In the genomic region with DNA sequence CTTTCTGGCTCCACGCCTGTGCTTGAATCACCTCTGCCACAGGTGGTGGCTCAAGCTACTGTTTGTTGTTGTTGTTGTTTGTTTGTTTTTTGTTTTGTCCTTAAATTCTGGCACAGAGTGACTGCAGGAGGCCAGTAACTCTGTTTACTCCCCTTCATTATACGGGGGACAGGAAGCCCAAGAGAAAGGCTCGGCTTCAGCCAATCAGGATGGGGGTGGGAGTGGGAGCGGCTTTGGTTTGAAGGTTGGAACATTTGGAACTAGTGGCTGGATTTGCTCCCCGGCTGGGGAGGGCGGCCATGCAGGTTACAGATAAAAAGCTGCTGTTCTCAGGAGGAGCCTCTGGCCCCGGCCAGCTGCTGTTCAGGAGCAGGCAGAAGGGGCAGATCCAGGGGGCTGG, we compare ENCODE assay signal across 18 cellular contexts. TPM values are rescaled to one million over a fixed set of nuclear protein-coding genes. Genes with fewer than 3 reads are reported as not detected.
DNase-seq lines count a peak whose midpoint lies in the region; ATAC-seq, FAIRE-seq and TF ChIP-seq lines count a peak whose summit lies in the region.
"Had no signal": no experiment of that assay in that cellular context is flagged by ENCODE, and none has a peak within 500 bp of the region (broad histone marks: within the 10 kb centered on the region; RNA-seq: fewer than 3 reads in every experiment).

No MANE protein-coding gene starts in this region.

- H4K20me1 ChIP-seq in DND-41 (ENCODE audit: insufficient read depth, low read length) (no peaks in the 10 kb centered on the region), K562 (replicated peaks; ENCODE audit: control insufficient read depth, insufficient read depth, low read length) (no peaks in the 10 kb centered on the region), PC-3 (ENCODE audit: low read length) (no peaks in the 10 kb centered on the region)

- H3K9me1 ChIP-seq in K562 (ENCODE audit: control insufficient read depth, insufficient read depth, low read length): no peaks in the 10 kb centered on the region

- H3K36me3 ChIP-seq in DND-41 (ENCODE audit: insufficient read depth, low read length): no peaks in the 10 kb centered on the region
- H3K36me3 ChIP-seq in K562 (ENCODE audit: control insufficient read depth, insufficient read depth, low read length): no peaks in the 10 kb centered on the region
- H3K36me3 ChIP-seq in neuronal stem cell (replicated peaks in 1 of 2; ENCODE audit: control insufficient read depth in 2 of 2, insufficient read depth in 2 of 2, low read length in 2 of 2): no peaks in the 10 kb centered on the region
- no peaks in the 10 kb centered on the region for H3K36me3 ChIP-seq in PC-3 (ENCODE audit: low read depth, low read length)
- no peaks in the 10 kb centered on the region for H3K36me3 ChIP-seq in right atrium auricular region

- CTCF ChIA-PET in K562 (lab: Yijun Ruan, JAX; ENCODE audit: low intra/inter-chr PET ratio): no interaction called here
- CTCF ChIA-PET in PC-3 (lab: Charles Lee): no interaction called here

- H3K18ac ChIP-seq in neuronal stem cell (ENCODE audit: low read length): peak overlapping the region; percentile 29

- no peak overlapping the region for H3K23ac ChIP-seq in neuronal stem cell (ENCODE audit: low read depth, low read length, poor library complexity)

- H3K79me1 ChIP-seq in neuronal stem cell (ENCODE audit: low read depth, low read length): no peaks in the 10 kb centered on the region

- H3K4me2 ChIP-seq in DND-41 (ENCODE audit: insufficient read depth, low read length) (no peak overlapping the region), K562 (ENCODE audit: insufficient read depth, low read length) (no peak overlapping the region), neuronal stem cell (ENCODE audit: insufficient read depth, low read length, poor library complexity, severe bottlenecking) (no peak overlapping the region), PC-3 (ENCODE audit: low read length) (no peak overlapping the region)

- BruUV-seq in K562 (replicated peaks; lab: Mats Ljungman, UMichigan) (no TSS peak), PC-3 (replicated peaks; lab: Mats Ljungman, UMichigan) (no TSS peak)

- no peak overlapping the region for H3K4me3 ChIP-seq in DND-41 (ENCODE audit: low read depth in 1 of 2, low read length in 2 of 2)
- no peak overlapping the region for H3K4me3 ChIP-seq in K562
- H3K4me3 ChIP-seq in neuronal stem cell (ENCODE audit: low read length in 2 of 2): no peak overlapping the region
- H3K4me3 ChIP-seq in PC-3 (ENCODE audit: low read length): no peak overlapping the region
- H3K4me3 ChIP-seq in right atrium auricular region: no peak overlapping the region

- no peak overlapping the region for H2BK12ac ChIP-seq in neuronal stem cell (ENCODE audit: low read length)

- ATAC-seq in DND-41 (ENCODE audit: insufficient read depth, low read depth) (no peak), K562 (no peak), PC-3 (no peak)

- H3K9me3 ChIP-seq in DND-41 (ENCODE audit: insufficient read depth, low read length, severe bottlenecking) (no peaks in the 10 kb centered on the region), K562 (replicated peaks; ENCODE audit: control insufficient read depth, insufficient read depth, low read depth, low read length) (no peaks in the 10 kb centered on the region), neuronal stem cell (replicated peaks in 1 of 2; ENCODE audit: control insufficient read depth in 2 of 2, insufficient read depth in 1 of 2, low read depth in 1 of 2, low read length in 2 of 2) (no peaks in the 10 kb centered on the region), PC-3 (ENCODE audit: low read length) (no peaks in the 10 kb centered on the region), right atrium auricular region (no peaks in the 10 kb centered on the region)
- H3K9me3 ChIP-seq: Caco-2 had no signal

- H3K79me2 ChIP-seq in DND-41 (ENCODE audit: insufficient read depth, low read length) (no peaks in the 10 kb centered on the region), K562 (ENCODE audit: control insufficient read depth, insufficient read depth, low read length) (no peaks in the 10 kb centered on the region), PC-3 (ENCODE audit: low read length) (no peaks in the 10 kb centered on the region)

- H3K27me3 ChIP-seq in DND-41 (ENCODE audit: insufficient read depth, low read length, poor library complexity) (no peaks in the 10 kb centered on the region), K562 (ENCODE audit: control insufficient read depth in 2 of 2, insufficient read depth in 2 of 2, low read length in 2 of 2) (no peaks in the 10 kb centered on the region), neuronal stem cell (ENCODE audit: control insufficient read depth in 3 of 3, insufficient read depth in 3 of 3, low read depth in 1 of 3, low read length in 3 of 3) (peaks cover 0 to 10% (median 0%) of the 10 kb centered on the region in 3 experiments), PC-3 (ENCODE audit: low read length) (no peaks in the 10 kb centered on the region), right atrium auricular region (no peaks in the 10 kb centered on the region)

- H2AFZ ChIP-seq in DND-41 (ENCODE audit: low read depth, low read length): 0 out of 2 replicates have a peak overlapping the region, but pooled peaks have one; percentile 8
- H2AFZ ChIP-seq in K562 (ENCODE audit: low read depth, low read length): peak overlapping the region; percentile 65; the same call in 1 of the 2 replicates
- H2AFZ ChIP-seq in neuronal stem cell (ENCODE audit: low read length): peak overlapping the region; percentile 28
- no peak overlapping the region for H2AFZ ChIP-seq in PC-3 (ENCODE audit: low read length)

- in situ Hi-C loops in K562 (cut with MboI): loop anchor here (25.0 kb wide), 1 partner anchor 1144 kb away; a partner anchor contains a TSS

- intact Hi-C loops in K562 (cut with micrococcal nuclease): no loop called here
- intact Hi-C loops in PC-3 (cut with micrococcal nuclease): no loop called here

- no peak for TF ChIP-seq RAD21 in K562 (CRISPR knock-in tag; conservative IDR thresholded peaks at IDR 0.05 in 1 of 2, IDR thresholded peaks at IDR 0.05 in 1 of 2)

- no peak overlapping the region for H4K91ac ChIP-seq in neuronal stem cell (ENCODE audit: low read depth, low read length, poor library complexity)

- H3F3A ChIP-seq in PC-3 (ENCODE audit: low read length, unreplicated experiment): no peaks in the 10 kb centered on the region

- TF ChIP-seq CTCF in DND-41 (IDR thresholded peaks at IDR 0.05; ENCODE audit: borderline replicate concordance, extremely low read depth, low read length, poor library complexity, severe bottlenecking) (no peak), K562 (IDR thresholded peaks at IDR 0.05 in 2 of 3, conservative IDR thresholded peaks at IDR 0.05 in 1 of 3; ENCODE audit: insufficient read depth in 2 of 3, low read depth in 1 of 3, low read length in 3 of 3) (no peak), PC-3 (conservative IDR thresholded peaks at IDR 0.05; ENCODE audit: low read depth, low read length) (no peak), right atrium auricular region (IDR thresholded peaks at IDR 0.05) (no peak)

- H3K14ac ChIP-seq in neuronal stem cell (ENCODE audit: low read length): no peak overlapping the region

- POLR2A ChIA-PET in K562 (lab: Yijun Ruan, JAX): interaction anchor here (0.7 to 1.3 kb wide), 2 partner anchors 29 to 663 kb away, joined by 3 read pairs; no protein-coding TSS in a partner anchor
- POLR2A ChIA-PET in PC-3 (lab: Charles Lee; ENCODE audit: unreplicated experiment): no interaction called here

- H3K27ac ChIP-seq in DND-41 (ENCODE audit: low read length) (peak overlapping the region; percentile 92), K562 (ENCODE audit: extremely low read depth, low read depth, low read length) (no peak overlapping the region), neuronal stem cell (replicated peaks; ENCODE audit: low read length) (no peak overlapping the region), PC-3 (ENCODE audit: low read length) (no peak overlapping the region), right atrium auricular region (no peak overlapping the region)

- FAIRE-seq in K562 (lab: Jason Lieb, UNC): no peak
- FAIRE-seq: GM19239 had no signal

- no peak overlapping the region for H3K4ac ChIP-seq in neuronal stem cell (ENCODE audit: low read length)

- WGBS in K562 (ENCODE audit: insufficient coverage, low coverage, missing lambda C conversion rate): 44% methylated on average over 6 of the region's 7 CpGs
- no CpG with 5 or more reads among the region's 7 CpGs for WGBS in neuronal stem cell (ENCODE audit: extremely low coverage in 2 of 2, insufficient read length in 2 of 2, insufficient replicate concordance in 1 of 2), 2 donors

- H2AK5ac ChIP-seq in neuronal stem cell (ENCODE audit: low read depth, low read length): no peak overlapping the region

- TF ChIP-seq POLR2A in K562 (conservative IDR thresholded peaks at IDR 0.05): no peak

- H3K4me1 ChIP-seq in DND-41 (ENCODE audit: insufficient read depth, low read length): peaks cover 49% of the 10 kb centered on the region
- H3K4me1 ChIP-seq in K562 (replicated peaks in 1 of 2; ENCODE audit: control insufficient read depth in 2 of 2, insufficient read depth in 2 of 2, low read length in 2 of 2): peaks cover 11 to 18% of the 10 kb centered on the region in 2 experiments; a peak in 4 of 5 replicates
- H3K4me1 ChIP-seq in neuronal stem cell (ENCODE audit: control insufficient read depth in 2 of 2, insufficient read depth in 1 of 2, low read depth in 1 of 2, low read length in 2 of 2): peaks cover 0 to 3% of the 10 kb centered on the region in 2 donors
- no peaks in the 10 kb centered on the region for H3K4me1 ChIP-seq in PC-3 (ENCODE audit: insufficient read depth, low read length)
- H3K4me1 ChIP-seq in right atrium auricular region: peaks cover 0 to 11% of the 10 kb centered on the region in 2 donors

- no peak overlapping the region for H2BK120ac ChIP-seq in neuronal stem cell (ENCODE audit: low read depth, low read length)

- no peak overlapping the region for H4K8ac ChIP-seq in neuronal stem cell (ENCODE audit: low read depth, low read length)

- H2BK5ac ChIP-seq in neuronal stem cell (ENCODE audit: low read length): no peak overlapping the region

- no peak for TF ChIP-seq EP300 in K562 (IDR thresholded peaks at IDR 0.05; ENCODE audit: low read length)

- no peak overlapping the region for H2BK15ac ChIP-seq in neuronal stem cell (ENCODE audit: low read length)

- no peak for DNase-seq in DND-41
- DNase-seq in K562 (ENCODE audit: extremely low read depth in 1 of 4, low spot score in 3 of 4): peak in 2 of 4 experiments; percentile 11 to 16
- no peak for DNase-seq in neuronal stem cell (ENCODE audit: low spot score)
- no peak for DNase-seq in PC-3
- no peak for DNase-seq in right atrium auricular region (ENCODE audit: low spot score)
- DNase-seq: ACHN; Caco-2; CD4-positive, CD25-positive, alpha-beta regulatory T cell; HCEC 1CT; KBM-7; NCI-H1417 treated with DMSO at 0.1 percent for 48 hours; NCI-H1930; NCI-H446 treated with DMSO at 0.1 percent for 48 hours; NK-92 treated with Interleukin-12 subunit alpha and Interleukin-12 subunit beta, amount 100 ng/mL, for 24 hours; OCI-M1; RPMI8226; SIG-M5 had no signal

- no peaks in the 10 kb centered on the region for H3K9me2 ChIP-seq in PC-3 (replicated peaks; ENCODE audit: low read length)

- H3K9ac ChIP-seq in DND-41 (ENCODE audit: low read depth, low read length) (peak overlapping the region; percentile 40; the same call in 1 of the 2 replicates), K562 (ENCODE audit: insufficient read depth in 1 of 2, low read depth in 2 of 2, low read length in 2 of 2) (peak overlapping the region in 1 of 2 experiments; percentile 30; a peak in 1 of 4 replicates), neuronal stem cell (ENCODE audit: low read depth, low read length, poor library complexity) (no peak overlapping the region), PC-3 (ENCODE audit: low read length) (no peak overlapping the region)

RNA-seq across cellular contexts. Expression of a gene that starts 19.7 kb away (rescaled TPM):
- total RNA-seq in K562 (2011; cell fraction: chromatin; rRNA removed; ENCODE audit: low replicate concordance): not detected in 2 replicates
- not detected in 2 replicates for total RNA-seq in K562 (2011; cell fraction: nucleolus; rRNA removed)
- not detected in 2 replicates for total RNA-seq in K562 (2011; cell fraction: nucleoplasm; rRNA removed)
- not detected in 2 replicates for total RNA-seq in K562 (2014; rRNA removed)
- total RNA-seq in K562 (2014; rRNA removed; fragmentation: Illumina TruSeq; extraction: Trizol): not detected in 2 replicates
- total RNA-seq in K562 (2015; rRNA removed; fragmentation: Illumina TruSeq; extraction: Trizol): not detected in 2 replicates
- total RNA-seq in K562 (2021): not detected in 2 replicates
- not detected in 2 replicates for polyA plus RNA-seq in K562 (2011; rRNA removed)
- not detected in 2 replicates for polyA plus RNA-seq in K562 (2011; cell fraction: cytosol; rRNA removed)
- polyA plus RNA-seq in K562 (2011; cell fraction: nucleus; rRNA removed): not detected in 2 replicates
- polyA plus RNA-seq in K562 (2012): not detected in 2 replicates
- polyA plus RNA-seq in K562 (2014; fragmentation: Illumina TruSeq; extraction: Trizol): not detected in 2 replicates
- polyA plus RNA-seq in K562 (2014; fragmentation: Nextera tagmentation; extraction: Ambion mirVana): not detected
- polyA plus RNA-seq in K562 (2014; rRNA removed): not detected in 2 replicates
- polyA minus RNA-seq in K562 (2011; rRNA and poly(A)+ RNA removed): not detected in 2 replicates
- polyA minus RNA-seq in K562 (2011; cell fraction: cytosol; rRNA and poly(A)+ RNA removed): not detected in 2 replicates
- polyA minus RNA-seq in K562 (2011; cell fraction: nucleus; rRNA and poly(A)+ RNA removed): not detected in 2 replicates
- polyA plus RNA-seq in neuronal stem cell (2013, experiment 1 of 2): not detected
- not detected for polyA plus RNA-seq in neuronal stem cell (2013, experiment 2 of 2)
- not detected in 2 replicates for total RNA-seq in PC-3 (2014; rRNA removed)
- not detected for total RNA-seq in right atrium auricular region
- total RNA-seq: Caco-2; CD4-positive, CD25-positive, alpha-beta regulatory T cell had no signal
- polyA plus RNA-seq: CD4-positive, CD25-positive, alpha-beta regulatory T cell had no signal

RNA-seq across cellular contexts. Expression of a gene that starts 35.0 kb away (rescaled TPM):
- total RNA-seq in K562 (2011; cell fraction: chromatin; rRNA removed; ENCODE audit: low replicate concordance): 21.8 and 52.5 TPM in 2 replicates
- total RNA-seq in K562 (2011; cell fraction: nucleolus; rRNA removed): 47.5 and 51.3 TPM in 2 replicates
- total RNA-seq in K562 (2011; cell fraction: nucleoplasm; rRNA removed): 24.7 and 43.2 TPM in 2 replicates
- total RNA-seq in K562 (2014; rRNA removed) (34.6 and 53.3 TPM in 2 replicates), K562 (2014; rRNA removed; fragmentation: Illumina TruSeq; extraction: Trizol) (5.4 and 7.5 TPM in 2 replicates), K562 (2015; rRNA removed; fragmentation: Illumina TruSeq; extraction: Trizol) (21.7 and 22.1 TPM in 2 replicates), K562 (2021) (47.4 and 50.2 TPM in 2 replicates), PC-3 (2014; rRNA removed) (74.9 and 87.4 TPM in 2 replicates), right atrium auricular region (10 to 100 TPM; 49.1 to 70.0 TPM)
- polyA plus RNA-seq in K562 (2011; rRNA removed) (11.4 and 28.8 TPM in 2 replicates), K562 (2014; fragmentation: Illumina TruSeq; extraction: Trizol) (41.5 and 56.9 TPM in 2 replicates), K562 (2014; fragmentation: Nextera tagmentation; extraction: Ambion mirVana) (1 to 10 TPM; 4.4 to 8.4 TPM), K562 (2014; rRNA removed) (34.6 and 37.1 TPM in 2 replicates)
- polyA plus RNA-seq in K562 (2011; cell fraction: cytosol; rRNA removed): 58.0 and 87.1 TPM in 2 replicates
- polyA plus RNA-seq in K562 (2011; cell fraction: nucleus; rRNA removed): 48.5 and 50.6 TPM in 2 replicates
- 53.8 and 114 TPM in 2 replicates for polyA plus RNA-seq in K562 (2012)
- polyA minus RNA-seq in K562 (2011; rRNA and poly(A)+ RNA removed): 8.8 and 13.2 TPM in 2 replicates
- polyA minus RNA-seq in K562 (2011; cell fraction: cytosol; rRNA and poly(A)+ RNA removed): 28.2 and 40.6 TPM in 2 replicates
- polyA minus RNA-seq in K562 (2011; cell fraction: nucleus; rRNA and poly(A)+ RNA removed): 15.3 and 30.5 TPM in 2 replicates
- 32.9 TPM for polyA plus RNA-seq in neuronal stem cell (2013, experiment 1 of 2)
- 30.1 TPM for polyA plus RNA-seq in neuronal stem cell (2013, experiment 2 of 2)

RNA-seq across cellular contexts. Expression of a gene that starts 37.8 kb away (rescaled TPM):
- 48.7 and 132 TPM in 2 replicates for total RNA-seq in K562 (2011; cell fraction: chromatin; rRNA removed; ENCODE audit: low replicate concordance)
- 82.2 and 92.7 TPM in 2 replicates for total RNA-seq in K562 (2011; cell fraction: nucleolus; rRNA removed)
- total RNA-seq in K562 (2011; cell fraction: nucleoplasm; rRNA removed): 41.5 and 53.5 TPM in 2 replicates
- 33.6 and 47.6 TPM in 2 replicates for total RNA-seq in K562 (2014; rRNA removed)
- total RNA-seq in K562 (2014; rRNA removed; fragmentation: Illumina TruSeq; extraction: Trizol): 9.3 and 11.2 TPM in 2 replicates
- 17.4 and 17.7 TPM in 2 replicates for total RNA-seq in K562 (2015; rRNA removed; fragmentation: Illumina TruSeq; extraction: Trizol)
- 50.2 and 53.7 TPM in 2 replicates for total RNA-seq in K562 (2021)
- polyA plus RNA-seq in K562 (2011; rRNA removed): 14.7 and 18.8 TPM in 2 replicates
- polyA plus RNA-seq in K562 (2011; cell fraction: cytosol; rRNA removed): 15.2 and 52.3 TPM in 2 replicates
- polyA plus RNA-seq in K562 (2011; cell fraction: nucleus; rRNA removed): 72.4 and 144 TPM in 2 replicates
- polyA plus RNA-seq in K562 (2012): 24.1 and 32.9 TPM in 2 replicates
- polyA plus RNA-seq in K562 (2014; fragmentation: Illumina TruSeq; extraction: Trizol): 16.0 and 24.4 TPM in 2 replicates
- under 1 TPM; 0.11 to 0.25 TPM for polyA plus RNA-seq in K562 (2014; fragmentation: Nextera tagmentation; extraction: Ambion mirVana)
- 35.0 and 42.3 TPM in 2 replicates for polyA plus RNA-seq in K562 (2014; rRNA removed)
- polyA minus RNA-seq in K562 (2011; rRNA and poly(A)+ RNA removed): 4.8 and 6.9 TPM in 2 replicates
- polyA minus RNA-seq in K562 (2011; cell fraction: cytosol; rRNA and poly(A)+ RNA removed): 15.8 and 16.3 TPM in 2 replicates
- polyA minus RNA-seq in K562 (2011; cell fraction: nucleus; rRNA and poly(A)+ RNA removed): 28.3 and 31.1 TPM in 2 replicates
- 54.3 TPM for polyA plus RNA-seq in neuronal stem cell (2013, experiment 1 of 2)
- polyA plus RNA-seq in neuronal stem cell (2013, experiment 2 of 2): 53.2 TPM
- total RNA-seq in PC-3 (2014; rRNA removed): 79.8 and 95.4 TPM in 2 replicates
- total RNA-seq in right atrium auricular region: 10 to 100 TPM; 10.7 to 30.7 TPM

RNA-seq across cellular contexts. Expression of a gene that starts 40.6 kb away (rescaled TPM):
- 78.9 and 217 TPM in 2 replicates for total RNA-seq in K562 (2011; cell fraction: chromatin; rRNA removed; ENCODE audit: low replicate concordance)
- 419 and 483 TPM in 2 replicates for total RNA-seq in K562 (2011; cell fraction: nucleolus; rRNA removed)
- total RNA-seq in K562 (2011; cell fraction: nucleoplasm; rRNA removed): 278 and 289 TPM in 2 replicates
- total RNA-seq in K562 (2014; rRNA removed) (2,150 and 3,084 TPM in 2 replicates), K562 (2014; rRNA removed; fragmentation: Illumina TruSeq; extraction: Trizol) (412 and 592 TPM in 2 replicates), K562 (2015; rRNA removed; fragmentation: Illumina TruSeq; extraction: Trizol) (1,399 and 1,422 TPM in 2 replicates), K562 (2021) (1,400 and 1,492 TPM in 2 replicates), PC-3 (2014; rRNA removed) (1,049 and 1,154 TPM in 2 replicates), right atrium auricular region (100 to 1,000 TPM; 249 to 944 TPM)
- polyA plus RNA-seq in K562 (2011; rRNA removed) (910 and 997 TPM in 2 replicates), K562 (2014; fragmentation: Illumina TruSeq; extraction: Trizol) (1,177 and 1,409 TPM in 2 replicates), K562 (2014; fragmentation: Nextera tagmentation; extraction: Ambion mirVana) (1,000 to 10,000 TPM in 1 of 2 experiments, 100 to 1,000 TPM in 1; 739 to 1,204 TPM), K562 (2014; rRNA removed) (1,679 and 1,695 TPM in 2 replicates)
- polyA plus RNA-seq in K562 (2011; cell fraction: cytosol; rRNA removed): 1,621 and 2,879 TPM in 2 replicates
- polyA plus RNA-seq in K562 (2011; cell fraction: nucleus; rRNA removed): 798 and 965 TPM in 2 replicates
- polyA plus RNA-seq in K562 (2012): 1,622 and 1,822 TPM in 2 replicates
- 380 and 408 TPM in 2 replicates for polyA minus RNA-seq in K562 (2011; rRNA and poly(A)+ RNA removed)
- polyA minus RNA-seq in K562 (2011; cell fraction: cytosol; rRNA and poly(A)+ RNA removed): 440 and 451 TPM in 2 replicates
- polyA minus RNA-seq in K562 (2011; cell fraction: nucleus; rRNA and poly(A)+ RNA removed): 118 and 167 TPM in 2 replicates
- polyA plus RNA-seq in neuronal stem cell (2013, experiment 1 of 2): 927 TPM
- polyA plus RNA-seq in neuronal stem cell (2013, experiment 2 of 2): 915 TPM
